In genomic region chr9:78294290-78295176, GRCh38 we compare ENCODE assay signal across 29 cellular contexts. TPM values are rescaled to one million over a fixed set of nuclear protein-coding genes. Genes with fewer than 3 reads are reported as not detected.
DNase-seq lines count a peak whose midpoint lies in the region; ATAC-seq and TF ChIP-seq lines count a peak whose summit lies in the region.
"Had no signal": no experiment of that assay in that cellular context is flagged by ENCODE, and none has a peak within 500 bp of the region (broad histone marks: within the 10 kb centered on the region; RNA-seq: fewer than 3 reads in every experiment).

No MANE protein-coding gene starts in this region.

- H3K4me1 ChIP-seq in GM23338 (ENCODE audit: insufficient read depth) (peaks cover 22% of the 10 kb centered on the region), SJCRH30 (peaks cover 30% of the 10 kb centered on the region), mesendoderm (ENCODE audit: control insufficient read depth, low read depth, low read length) (peaks cover 6% of the 10 kb centered on the region)

- H3K4me1 Mint-ChIP-seq in GM23338 (peaks cover 27% of the 10 kb centered on the region), MCF 10A (ENCODE audit: insufficient read depth, unreplicated experiment) (peaks cover 8% of the 10 kb centered on the region)

- no peak for ATAC-seq in GM23338
- ATAC-seq: effector memory CD8-positive, alpha-beta T cell; esophagus mucosa; HCT116; left lung; naive thymus-derived CD8-positive, alpha-beta T cell; pancreas; right cardiac atrium; stimulated activated naive CD8-positive, alpha-beta T cell treated with anti-CD3 and anti-CD28 coated beads, Interleukin-15, Interleukin-2, amounts not matched to agents 100 U/mL and 50 U/mL, for 24 hours had no signal

- H3K56ac ChIP-seq in mesendoderm (ENCODE audit: low read length): no peak overlapping the region

- no peaks in the 10 kb centered on the region for H3K27me3 ChIP-seq in GM23338 (ENCODE audit: insufficient read depth)
- no peaks in the 10 kb centered on the region for H3K27me3 ChIP-seq in SJCRH30
- no peaks in the 10 kb centered on the region for H3K27me3 ChIP-seq in mesendoderm (ENCODE audit: insufficient read depth, low read length, poor library complexity)
- H3K27me3 ChIP-seq: cardiac muscle cell, pancreas had no signal

- no peak overlapping the region for H2BK120ac ChIP-seq in mesendoderm (ENCODE audit: low read depth, low read length)

- no peak for TF ChIP-seq CTCF in GM23338 (conservative IDR thresholded peaks at IDR 0.05; ENCODE audit: low read depth in 2 of 2)
- TF ChIP-seq CTCF in MCF 10A (IDR thresholded peaks at IDR 0.05; ENCODE audit: unreplicated experiment): no peak

- H4K5ac ChIP-seq in mesendoderm (ENCODE audit: low read length): no peak overlapping the region

- no peaks in the 10 kb centered on the region for H3K36me3 ChIP-seq in GM23338 (ENCODE audit: insufficient read depth)
- no peaks in the 10 kb centered on the region for H3K36me3 ChIP-seq in SJCRH30
- no peaks in the 10 kb centered on the region for H3K36me3 ChIP-seq in mesendoderm (ENCODE audit: control insufficient read depth, insufficient read depth, low read length)
- H3K36me3 ChIP-seq: cardiac muscle cell, left lung, pancreas had no signal

- H2AFZ ChIP-seq in GM23338: peak overlapping the region; percentile 77

- H3K9me2 ChIP-seq in GM23338 (ENCODE audit: insufficient read depth): peaks cover 5% of the 10 kb centered on the region

- no peak overlapping the region for H4K8ac ChIP-seq in mesendoderm (ENCODE audit: low read depth, low read length)

- peaks cover 26% of the 10 kb centered on the region for H3K36me3 Mint-ChIP-seq in GM23338 (ENCODE audit: low read depth)
- peaks cover 15% of the 10 kb centered on the region for H3K36me3 Mint-ChIP-seq in MCF 10A (ENCODE audit: insufficient read depth, unreplicated experiment)
- H3K36me3 Mint-ChIP-seq: immature natural killer cell; mesothelial cell of epicardium; naive thymus-derived CD8-positive, alpha-beta T cell had no signal

- peak overlapping the region; percentile 30 for H2AK5ac ChIP-seq in mesendoderm (ENCODE audit: low read length)

- no peaks in the 10 kb centered on the region for H3K79me1 ChIP-seq in mesendoderm (ENCODE audit: low read length)

- H3K23ac ChIP-seq in mesendoderm (ENCODE audit: low read length): no peak overlapping the region

- no peak overlapping the region for H3K4ac ChIP-seq in mesendoderm (ENCODE audit: low read depth, low read length)

- H3K27me3 Mint-ChIP-seq in GM23338 (ENCODE audit: insufficient read depth, low read depth, poor library complexity) (peaks cover 22% of the 10 kb centered on the region), MCF 10A (ENCODE audit: insufficient read depth, unreplicated experiment) (no peaks in the 10 kb centered on the region)
- H3K27me3 Mint-ChIP-seq: effector memory CD8-positive, alpha-beta T cell had no signal

- H3K4me3 ChIP-seq in GM23338: no peak overlapping the region; the same call in 1 of the 2 replicates
- no peak overlapping the region for H3K4me3 ChIP-seq in SJCRH30
- H3K4me3 ChIP-seq in mesendoderm (ENCODE audit: low read length): no peak overlapping the region
- H3K4me3 ChIP-seq: cardiac muscle cell, coronary artery, left lung, pancreas had no signal

- no CpG with 5 or more reads among the region's 5 CpGs for WGBS in mesendoderm (ENCODE audit: extremely low coverage, insufficient coverage, low lambda C conversion rate)

- POLR2A ChIA-PET in MCF 10A (lab: Yijun Ruan, JAX): interaction anchor here (1.2 to 5.4 kb wide), 4 partner anchors 10 to 22 kb away, joined by 5 to 116 read pairs (median 28); no protein-coding TSS in a partner anchor

- intact Hi-C loops in MCF 10A (cut with micrococcal nuclease): no loop called here

- H4K20me1 ChIP-seq in GM23338 (replicated peaks; ENCODE audit: insufficient read depth): peaks cover 17% of the 10 kb centered on the region

- no peak overlapping the region for H3K9ac ChIP-seq in mesendoderm (ENCODE audit: low read length)

- CTCF ChIA-PET in MCF 10A (lab: Yijun Ruan, JAX): interaction anchor here (0.6 to 3.7 kb wide), 5 partner anchors 16 to 245 kb away, joined by 3 to 37 read pairs (median 4); no protein-coding TSS in a partner anchor

- H3K79me2 ChIP-seq in GM23338 (replicated peaks; ENCODE audit: insufficient read depth) (peaks cover 26% of the 10 kb centered on the region), mesendoderm (ENCODE audit: control insufficient read depth, insufficient read depth, low read length) (peaks cover 19% of the 10 kb centered on the region)

- H2BK5ac ChIP-seq in mesendoderm (ENCODE audit: low read length): no peak overlapping the region

- BruUV-seq in MCF 10A (replicated peaks; lab: Mats Ljungman, UMichigan): no TSS peak

- H3K27ac Mint-ChIP-seq in GM23338: peak overlapping the region; percentile 43; the same call in 1 of the 2 replicates
- H3K27ac Mint-ChIP-seq in MCF 10A (ENCODE audit: low read depth, unreplicated experiment): no peak overlapping the region
- H3K27ac Mint-ChIP-seq: activated B cell treated with CpG ODN at 0.5 μM for 24 hours, immature natural killer cell had no signal

- no peaks in the 10 kb centered on the region for H3K9me3 ChIP-seq in SJCRH30 (replicated peaks)
- H3K9me3 ChIP-seq: left lung, pancreas had no signal

- no peak overlapping the region for H2BK15ac ChIP-seq in mesendoderm (replicated peaks; ENCODE audit: low read depth)

- no peak overlapping the region; the same call in 1 of the 2 replicates for H3K27ac ChIP-seq in GM23338 (ENCODE audit: low read depth)
- peak overlapping the region; percentile 22 for H3K27ac ChIP-seq in SJCRH30
- H3K27ac ChIP-seq in mesendoderm (ENCODE audit: low read depth, low read length): no peak overlapping the region
- H3K27ac ChIP-seq: cardiac muscle cell, coronary artery, left lung, pancreas had no signal

- H3K4me2 ChIP-seq in GM23338 (peak overlapping the region; percentile 96; the same call in 1 of the 2 replicates), mesendoderm (ENCODE audit: low read length) (no peak overlapping the region)

- H3K18ac ChIP-seq in mesendoderm (ENCODE audit: low read length): no peak overlapping the region

- H3K9me3 Mint-ChIP-seq in GM23338 (peaks cover 8% of the 10 kb centered on the region; the same call in 2 of the 3 replicates), MCF 10A (ENCODE audit: unreplicated experiment) (no peaks in the 10 kb centered on the region)
- H3K9me3 Mint-ChIP-seq: activated B cell treated with CpG ODN at 0.5 μM for 24 hours; effector memory CD8-positive, alpha-beta T cell; immature natural killer cell; mesothelial cell of epicardium; naive thymus-derived CD8-positive, alpha-beta T cell had no signal

- peak; percentile 50 for DNase-seq in activated CD8-positive, alpha-beta memory T cell treated with anti-CD3 and anti-CD28 coated beads for 24 hours
- DNase-seq in activated CD8-positive, alpha-beta memory T cell treated with anti-CD3 and anti-CD28 coated beads, Interleukin-2, amount 50 U/mL, for 4 hours: no peak
- DNase-seq in GM23338 (ENCODE audit: low spot score): no peak
- DNase-seq in SJCRH30: peak in 1 of 2 experiments; percentile 60
- DNase-seq in mesendoderm: no peak
- no peak for DNase-seq in D341Med (ENCODE audit: low spot score)
- no peak for DNase-seq in hypothalamus (lab: John Stamatoyannopoulos, UW)
- DNase-seq in MCF 10A (ENCODE audit: unreplicated experiment): no peak
- DNase-seq: ACHN; activated B cell treated with CpG ODN at 0.5 μM for 24 hours; activated CD4-positive, alpha-beta T cell treated with anti-CD3 and anti-CD28 coated beads, Interleukin-2, amount 50 U/mL, for 4 hours; activated effector memory CD4-positive, alpha-beta T cell treated with anti-CD3 and anti-CD28 coated beads, Interleukin-2, amount 50 U/mL, for 16 hours; activated T-cell treated with anti-CD3 and anti-CD28 coated beads for 4 hours; amygdala; effector memory CD8-positive, alpha-beta T cell; foreskin melanocyte; immature natural killer cell; left lung; naive thymus-derived CD8-positive, alpha-beta T cell; NCI-H1694; pancreas; right cardiac atrium; stimulated activated naive CD8-positive, alpha-beta T cell treated with anti-CD3 and anti-CD28 coated beads, Interleukin-15, Interleukin-2, amounts not matched to agents 100 U/mL and 50 U/mL, for 24 hours; T1000 had no signal

- H3F3A ChIP-seq in GM23338 (replicated peaks; ENCODE audit: low read depth): no peaks in the 10 kb centered on the region

- peak overlapping the region; percentile 12; the same call in 1 of the 3 replicates for H3K4me3 Mint-ChIP-seq in GM23338
- no peak overlapping the region for H3K4me3 Mint-ChIP-seq in MCF 10A (ENCODE audit: unreplicated experiment)
- H3K4me3 Mint-ChIP-seq: activated B cell treated with CpG ODN at 0.5 μM for 24 hours had no signal

TF ChIP-seq in GM23338, 12 proteins besides CTCF, POLR2A, EP300 and RAD21 (continues in another document):
- TF ChIP-seq ZNF331 (CRISPR knock-in tag; IDR thresholded peaks at IDR 0.05; ENCODE audit: low read depth) (no peak), ETS1 (IDR thresholded peaks at IDR 0.05) (no peak), EZH2phosphoT487 (IDR thresholded peaks at IDR 0.05; ENCODE audit: unreplicated experiment) (no peak), JUNB (IDR thresholded peaks at IDR 0.05; ENCODE audit: unreplicated experiment) (no peak), EZH2 (IDR thresholded peaks at IDR 0.05; ENCODE audit: low read depth, unreplicated experiment) (no peak)

RNA-seq across cellular contexts. Expression of gene PSAT1, which starts 2.4 kb away (rescaled TPM):
- total RNA-seq in GM23338 (2014; rRNA removed; shearing (Covaris generic)): 486 and 511 TPM in 2 replicates
- polyA plus RNA-seq in GM23338 (2016; fragmentation: Nextera tagmentation; extraction: Ambion mirVana): 386 and 414 TPM in 2 replicates
- total RNA-seq in SJCRH30 (2014; rRNA removed; shearing (Covaris generic)): 178 and 195 TPM in 2 replicates
- polyA plus RNA-seq in mesendoderm (2013, experiment 1 of 2): 261 TPM
- polyA plus RNA-seq in mesendoderm (2013, experiment 2 of 2): 266 TPM
- total RNA-seq in MCF 10A (2022): 263 and 326 TPM in 2 replicates

RNA-seq across cellular contexts. Expression of gene CEP78, which starts 58.7 kb away (rescaled TPM):
- 46.6 and 48.3 TPM in 2 replicates for total RNA-seq in GM23338 (2014; rRNA removed; shearing (Covaris generic))
- polyA plus RNA-seq in GM23338 (2016; fragmentation: Nextera tagmentation; extraction: Ambion mirVana): 18.7 and 19.9 TPM in 2 replicates
- 75.7 and 89.2 TPM in 2 replicates for total RNA-seq in SJCRH30 (2014; rRNA removed; shearing (Covaris generic))
- polyA plus RNA-seq in mesendoderm (2013, experiment 1 of 2): 29.9 TPM
- 30.9 TPM for polyA plus RNA-seq in mesendoderm (2013, experiment 2 of 2)
- total RNA-seq in MCF 10A (2022): 13.7 and 17.8 TPM in 2 replicates
